ENCODE assay signal across 8 cellular contexts in genomic region chr2:15562354-15563031, GRCh38. TPM values are rescaled to one million over a fixed set of nuclear protein-coding genes. Genes with fewer than 3 reads are reported as not detected.
DNase-seq lines count a peak whose midpoint lies in the region; ATAC-seq and TF ChIP-seq lines count a peak whose summit lies in the region.

No MANE protein-coding gene starts in this region.

- peak overlapping the region; percentile 71 for H3K4me2 ChIP-seq in Karpas-422 (ENCODE audit: low read depth, low read length, poor library complexity, severe bottlenecking)

- H3K9me3 ChIP-seq in CD4-positive, CD25-positive, alpha-beta regulatory T cell (ENCODE audit: control insufficient read depth in 2 of 2, low read length in 2 of 2) = no peaks in the 10 kb centered on the region
- H3K9me3 ChIP-seq in Karpas-422 (ENCODE audit: low read length) (no peaks in the 10 kb centered on the region), ascending aorta (no peaks in the 10 kb centered on the region), right atrium auricular region (no peaks in the 10 kb centered on the region)

- no peak for DNase-seq in CD4-positive, CD25-positive, alpha-beta regulatory T cell
- DNase-seq in Karpas-422 (no peak), ascending aorta (ENCODE audit: low spot score in 2 of 2) (no peak), right atrium auricular region (ENCODE audit: low spot score) (no peak)
- DNase-seq in central memory CD8-positive, alpha-beta T cell (ENCODE audit: low spot score in 2 of 2) = no peak
- no peak for DNase-seq in naive thymus-derived CD8-positive, alpha-beta T cell
- no peak for DNase-seq in stimulated activated CD4-positive, alpha-beta T cell treated with anti-CD3 and anti-CD28 coated beads, Interleukin-1b, Interleukin-23, amount 100 ng/mL, for 48 hours

- H3K27ac Mint-ChIP-seq in CD4-positive, CD25-positive, alpha-beta regulatory T cell = peak overlapping the region; percentile 63 to 99 (median 66)
- H3K27ac Mint-ChIP-seq in central memory CD8-positive, alpha-beta T cell (ENCODE audit: low read depth) = no peak overlapping the region
- H3K27ac Mint-ChIP-seq in naive thymus-derived CD8-positive, alpha-beta T cell = peak overlapping the region; percentile 91 to 100 (median 99)

- H3K4me1 Mint-ChIP-seq in CD4-positive, CD25-positive, alpha-beta regulatory T cell = peaks cover 21 to 48% (median 34%) of the 10 kb centered on the region in 4 donors
- H3K4me1 Mint-ChIP-seq in central memory CD8-positive, alpha-beta T cell = peaks cover 31% of the 10 kb centered on the region
- H3K4me1 Mint-ChIP-seq in naive thymus-derived CD8-positive, alpha-beta T cell = peaks cover 21 to 49% (median 36%) of the 10 kb centered on the region in 4 donors

- ATAC-seq in CD4-positive, CD25-positive, alpha-beta regulatory T cell (ENCODE audit: low read depth in 2 of 2) = no peak
- ATAC-seq in central memory CD8-positive, alpha-beta T cell (replicated peaks; ENCODE audit: extremely low read depth, poor library complexity, severe bottlenecking) = no peak
- no peak for ATAC-seq in naive thymus-derived CD8-positive, alpha-beta T cell
- no peak for ATAC-seq in GM18867 (IDR thresholded peaks at IDR 0.05; ENCODE audit: unreplicated experiment)

- H3K36me3 Mint-ChIP-seq in CD4-positive, CD25-positive, alpha-beta regulatory T cell = no peaks in the 10 kb centered on the region
- H3K36me3 Mint-ChIP-seq in central memory CD8-positive, alpha-beta T cell (ENCODE audit: insufficient read depth) = peaks cover 11% of the 10 kb centered on the region
- no peaks in the 10 kb centered on the region for H3K36me3 Mint-ChIP-seq in naive thymus-derived CD8-positive, alpha-beta T cell

- no peak overlapping the region for H3K9ac ChIP-seq in Karpas-422 (ENCODE audit: low read length)

- H3K9me2 ChIP-seq in Karpas-422 (replicated peaks; ENCODE audit: insufficient read depth, low read length) = no peaks in the 10 kb centered on the region

- peaks cover 6% of the 10 kb centered on the region for H3K27me3 Mint-ChIP-seq in CD4-positive, CD25-positive, alpha-beta regulatory T cell
- no peaks in the 10 kb centered on the region for H3K27me3 Mint-ChIP-seq in central memory CD8-positive, alpha-beta T cell
- H3K27me3 Mint-ChIP-seq in naive thymus-derived CD8-positive, alpha-beta T cell = peaks cover 0 to 11% (median 0%) of the 10 kb centered on the region in 5 donors

- no peaks in the 10 kb centered on the region for H3K36me3 ChIP-seq in CD4-positive, CD25-positive, alpha-beta regulatory T cell (ENCODE audit: control insufficient read depth, insufficient read depth, low read length)
- no peaks in the 10 kb centered on the region for H3K36me3 ChIP-seq in Karpas-422 (ENCODE audit: insufficient read depth, low read length)
- H3K36me3 ChIP-seq in ascending aorta = no peaks in the 10 kb centered on the region
- H3K36me3 ChIP-seq in right atrium auricular region = no peaks in the 10 kb centered on the region

- H3K9me3 Mint-ChIP-seq in CD4-positive, CD25-positive, alpha-beta regulatory T cell = no peaks in the 10 kb centered on the region
- no peaks in the 10 kb centered on the region for H3K9me3 Mint-ChIP-seq in central memory CD8-positive, alpha-beta T cell
- no peaks in the 10 kb centered on the region for H3K9me3 Mint-ChIP-seq in naive thymus-derived CD8-positive, alpha-beta T cell

- intact Hi-C loops in ascending aorta (cut with DNase I) = no loop called here

- H3K4me3 ChIP-seq in CD4-positive, CD25-positive, alpha-beta regulatory T cell (ENCODE audit: low read depth, low read length) = peak overlapping the region; percentile 95
- H3K4me3 ChIP-seq in Karpas-422 (ENCODE audit: low read length) = peak overlapping the region; percentile 92
- H3K4me3 ChIP-seq in ascending aorta = peak overlapping the region in 1 of 2 donors; percentile 78
- H3K4me3 ChIP-seq in right atrium auricular region = no peak overlapping the region

- H2AFZ ChIP-seq in Karpas-422 (ENCODE audit: low read length) = peak overlapping the region; percentile 99; the same call in 1 of the 2 replicates

- peaks cover 18% of the 10 kb centered on the region for H3K4me1 ChIP-seq in CD4-positive, CD25-positive, alpha-beta regulatory T cell (ENCODE audit: control insufficient read depth, insufficient read depth, low read length, poor library complexity, severe bottlenecking)
- peaks cover 27% of the 10 kb centered on the region for H3K4me1 ChIP-seq in Karpas-422 (ENCODE audit: low read length)
- no peaks in the 10 kb centered on the region for H3K4me1 ChIP-seq in ascending aorta
- H3K4me1 ChIP-seq in right atrium auricular region = peaks cover 0 to 26% of the 10 kb centered on the region in 2 donors

- peaks cover 35% of the 10 kb centered on the region for H3K79me2 ChIP-seq in Karpas-422 (ENCODE audit: low read length)

- TF ChIP-seq CTCF in ascending aorta (IDR thresholded peaks at IDR 0.05) = no peak
- TF ChIP-seq CTCF in right atrium auricular region (IDR thresholded peaks at IDR 0.05) = no peak

- H4K20me1 ChIP-seq in Karpas-422 (ENCODE audit: insufficient read depth, low read depth, low read length) = no peaks in the 10 kb centered on the region

- H3K4me3 Mint-ChIP-seq in CD4-positive, CD25-positive, alpha-beta regulatory T cell = peak overlapping the region; percentile 99 to 100 (median 100)
- peak overlapping the region; percentile 96 for H3K4me3 Mint-ChIP-seq in central memory CD8-positive, alpha-beta T cell
- H3K4me3 Mint-ChIP-seq in naive thymus-derived CD8-positive, alpha-beta T cell = peak overlapping the region; percentile 86 to 100 (median 99)

- POLR2A ChIA-PET in naive thymus-derived CD8-positive, alpha-beta T cell (lab: Charles Lee) = interaction anchor here (1.2 to 1.9 kb wide), 4 partner anchors 25 to 421 kb away, joined by 4 to 13 read pairs (median 7); partner anchors contain the start of gene DDX1

- H3K27ac ChIP-seq in CD4-positive, CD25-positive, alpha-beta regulatory T cell (ENCODE audit: insufficient read depth, low read length, poor library complexity, severe bottlenecking) = no peak overlapping the region
- no peak overlapping the region for H3K27ac ChIP-seq in Karpas-422 (ENCODE audit: low read length)
- no peak overlapping the region for H3K27ac ChIP-seq in ascending aorta
- no peak overlapping the region for H3K27ac ChIP-seq in right atrium auricular region

- H3K27me3 ChIP-seq in CD4-positive, CD25-positive, alpha-beta regulatory T cell (ENCODE audit: control insufficient read depth, insufficient read depth, low read length) = no peaks in the 10 kb centered on the region
- H3K27me3 ChIP-seq in Karpas-422 (ENCODE audit: low read length) (no peaks in the 10 kb centered on the region), ascending aorta (no peaks in the 10 kb centered on the region), right atrium auricular region (no peaks in the 10 kb centered on the region)

RNA-seq across cellular contexts. Expression of gene NBAS, which starts 1.4 kb away (rescaled TPM):
- total RNA-seq in CD4-positive, CD25-positive, alpha-beta regulatory T cell = 31.9 TPM
- polyA plus RNA-seq in CD4-positive, CD25-positive, alpha-beta regulatory T cell = 10 to 100 TPM; 18.5 to 23.0 (median 19.4) TPM
- 29.9 and 30.4 TPM in 2 replicates for total RNA-seq in Karpas-422 (2014; rRNA removed; shearing (Covaris generic); ENCODE audit: low replicate concordance)
- 10 to 100 TPM; 33.7 to 35.0 TPM for total RNA-seq in naive thymus-derived CD8-positive, alpha-beta T cell
- polyA plus RNA-seq in naive thymus-derived CD8-positive, alpha-beta T cell = 10 to 100 TPM; 19.0 to 20.6 (median 20.0) TPM
- 37.1 TPM for total RNA-seq in ascending aorta
- total RNA-seq in right atrium auricular region = 10 to 100 TPM; 31.1 to 39.1 TPM

RNA-seq across cellular contexts. Expression of gene DDX1, which starts 29.2 kb away (rescaled TPM):
- 37.9 TPM for total RNA-seq in CD4-positive, CD25-positive, alpha-beta regulatory T cell
- polyA plus RNA-seq in CD4-positive, CD25-positive, alpha-beta regulatory T cell = 10 to 100 TPM; 34.2 to 48.6 (median 44.7) TPM
- total RNA-seq in Karpas-422 (2014; rRNA removed; shearing (Covaris generic); ENCODE audit: low replicate concordance) = 23.6 and 37.5 TPM in 2 replicates
- total RNA-seq in naive thymus-derived CD8-positive, alpha-beta T cell = 10 to 100 TPM; 57.7 to 64.1 TPM
- 10 to 100 TPM; 39.9 to 58.0 (median 41.3) TPM for polyA plus RNA-seq in naive thymus-derived CD8-positive, alpha-beta T cell
- 21.5 TPM for total RNA-seq in ascending aorta
- 10 to 100 TPM; 60.1 to 75.9 TPM for total RNA-seq in right atrium auricular region

Comparison
In these comparisons a context has a peak if more than half of its experiments do, and no peak if none do; other contexts are left out.
1. H3K4me3 ChIP-seq: peak in CD4-positive, CD25-positive, alpha-beta regulatory T cell (single experiment) and Karpas-422 (single experiment); none in right atrium auricular region (0 of 2).
2. Peak in every context shown above with its lines, with median percentiles within 50 percentile points of each other: H3K4me3 Mint-ChIP-seq.